19 cellular contexts compared by ENCODE assay signal in genomic region chr5:170275376-170275994, GRCh38. TPM values are rescaled to one million over a fixed set of nuclear protein-coding genes. Genes with fewer than 3 reads are reported as not detected.
DNase-seq lines count a peak whose midpoint lies in the region; ATAC-seq, FAIRE-seq and TF ChIP-seq lines count a peak whose summit lies in the region.
"Had no signal": no experiment of that assay in that cellular context is flagged by ENCODE, and none has a peak within 500 bp of the region (broad histone marks: within the 10 kb centered on the region; RNA-seq: fewer than 3 reads in every experiment).

No MANE protein-coding gene starts in this region.

- no peaks in the 10 kb centered on the region for H3K9me3 Mint-ChIP-seq in activated naive CD8-positive, alpha-beta T cell treated with anti-CD3 and anti-CD28 coated beads, Interleukin-2, amount 50 U/mL, for 24 hours

- ATAC-seq in activated naive CD8-positive, alpha-beta T cell treated with anti-CD3 and anti-CD28 coated beads, Interleukin-2, amount 50 U/mL, for 24 hours: peak; percentile 4
- ATAC-seq: left colon had no signal

- peaks cover 74% of the 10 kb centered on the region for H3K36me3 Mint-ChIP-seq in activated naive CD8-positive, alpha-beta T cell treated with anti-CD3 and anti-CD28 coated beads, Interleukin-2, amount 50 U/mL, for 24 hours (ENCODE audit: low read depth)

- H3K4me1 ChIP-seq in small intestine (ENCODE audit: control insufficient read depth in 2 of 2, insufficient read depth in 1 of 2, low read depth in 1 of 2, low read length in 1 of 2) (no peaks in the 10 kb centered on the region), kidney (ENCODE audit: control insufficient read depth in 1 of 2, insufficient read depth in 1 of 2, low read depth in 1 of 2, low read length in 2 of 2) (peaks cover 0 to 16% of the 10 kb centered on the region in 2 donors), osteoblast (ENCODE audit: insufficient read depth, low read length) (no peaks in the 10 kb centered on the region)

- FAIRE-seq in small intestine (lab: Jason Lieb, UNC) (no peak), kidney (lab: Jason Lieb, UNC) (no peak)
- FAIRE-seq: A204.1 had no signal

- intact Hi-C loops in kidney (cut with DNase I): no loop called here

- WGBS in small intestine, 3 donors: 65 to 72% (median 66%) methylated on average over 8 of the region's 8 CpGs

- no peaks in the 10 kb centered on the region for H3K79me2 ChIP-seq in osteoblast (ENCODE audit: insufficient read depth, low read length)

- H2AFZ ChIP-seq in osteoblast (ENCODE audit: low read length): no peak overlapping the region

- H3K4me2 ChIP-seq in osteoblast (ENCODE audit: insufficient read depth, low read length): no peak overlapping the region
- H3K4me2 ChIP-seq: KMS-11 had no signal

- DNase-seq in activated CD4-positive, alpha-beta T cell treated with anti-CD3 and anti-CD28 coated beads, Interleukin-2, amount 50 U/mL, for 1 hour: peak; percentile 41
- no peak for DNase-seq in activated CD4-positive, alpha-beta T cell treated with anti-CD3 and anti-CD28 coated beads for 4 hours
- peak; percentile 22 to 58 (median 58) for DNase-seq in T-helper 1 cell
- DNase-seq in activated naive CD8-positive, alpha-beta T cell treated with anti-CD3 and anti-CD28 coated beads, Interleukin-2, amount 50 U/mL, for 24 hours: no peak
- DNase-seq in small intestine: no peak
- DNase-seq in kidney: no peak
- DNase-seq in osteoblast (ENCODE audit: insufficient read length, low spot score, missing footprints): no peak
- DNase-seq in NCI-H2171 treated with DMSO at 0.1 percent for 48 hours (lab: John Stamatoyannopoulos, UW): no peak
- DNase-seq: esophagus squamous epithelium; left colon; NCI-H1694; NCI-H69; stimulated activated CD4-positive, alpha-beta T cell treated with anti-CD3 and anti-CD28 coated beads, Interleukin-2, amount 100 ng/mL, for 24 hours had no signal

- H3K27ac Mint-ChIP-seq in activated naive CD8-positive, alpha-beta T cell treated with anti-CD3 and anti-CD28 coated beads, Interleukin-2, amount 50 U/mL, for 24 hours: peak overlapping the region; percentile 93

- H3K27me3 Mint-ChIP-seq in activated naive CD8-positive, alpha-beta T cell treated with anti-CD3 and anti-CD28 coated beads, Interleukin-2, amount 50 U/mL, for 24 hours: no peaks in the 10 kb centered on the region

- no peak overlapping the region for H3K9ac ChIP-seq in kidney (ENCODE audit: low read length in 2 of 2)
- H3K9ac ChIP-seq: KMS-11 had no signal

- peaks cover 96% of the 10 kb centered on the region for H3K4me1 Mint-ChIP-seq in activated naive CD8-positive, alpha-beta T cell treated with anti-CD3 and anti-CD28 coated beads, Interleukin-2, amount 50 U/mL, for 24 hours

- H3K9me3 ChIP-seq in small intestine (ENCODE audit: control insufficient read depth, low read depth) (no peaks in the 10 kb centered on the region), kidney (ENCODE audit: control insufficient read depth in 1 of 2, low read length in 2 of 2) (no peaks in the 10 kb centered on the region), osteoblast (ENCODE audit: low read depth, low read length) (no peaks in the 10 kb centered on the region)
- H3K9me3 ChIP-seq: ascending aorta, esophagus squamous epithelium had no signal

- H3K4me3 ChIP-seq in small intestine (ENCODE audit: low read depth in 1 of 2, low read length in 2 of 2) (no peak overlapping the region), kidney (ENCODE audit: low read length in 2 of 2) (no peak overlapping the region), osteoblast (ENCODE audit: insufficient read depth, low read length) (no peak overlapping the region)
- H3K4me3 ChIP-seq: ascending aorta, coronary artery, esophagus squamous epithelium had no signal

- H4K20me1 ChIP-seq in osteoblast (ENCODE audit: insufficient read depth, low read length): no peaks in the 10 kb centered on the region

- H3K36me3 ChIP-seq in small intestine (ENCODE audit: control insufficient read depth in 2 of 2, insufficient read depth in 2 of 2, low read length in 2 of 2) (peaks cover 0 to 4% of the 10 kb centered on the region in 2 donors), kidney (ENCODE audit: control insufficient read depth in 1 of 2, insufficient read depth in 2 of 2, low read length in 2 of 2) (no peaks in the 10 kb centered on the region), osteoblast (ENCODE audit: insufficient read depth, low read length) (no peaks in the 10 kb centered on the region)
- H3K36me3 ChIP-seq: ascending aorta, esophagus squamous epithelium had no signal

- peak overlapping the region; percentile 60 for H3K4me3 Mint-ChIP-seq in activated naive CD8-positive, alpha-beta T cell treated with anti-CD3 and anti-CD28 coated beads, Interleukin-2, amount 50 U/mL, for 24 hours

- H3K27ac ChIP-seq in small intestine (ENCODE audit: low read depth in 1 of 2, low read length in 1 of 2) (peak overlapping the region; percentile 30 to 62), kidney (ENCODE audit: low read depth in 2 of 2, low read length in 2 of 2) (no peak overlapping the region), osteoblast (ENCODE audit: low read depth, low read length) (no peak overlapping the region)
- H3K27ac ChIP-seq: ascending aorta, coronary artery, KMS-11 had no signal

- H3K27me3 ChIP-seq in small intestine (ENCODE audit: control insufficient read depth in 2 of 2, insufficient read depth in 2 of 2, low read length in 2 of 2): no peaks in the 10 kb centered on the region
- no peaks in the 10 kb centered on the region for H3K27me3 ChIP-seq in osteoblast (ENCODE audit: insufficient read depth, low read length)
- H3K27me3 ChIP-seq: ascending aorta, esophagus squamous epithelium had no signal

- no peak for TF ChIP-seq CTCF in kidney (IDR thresholded peaks at IDR 0.05; ENCODE audit: borderline replicate concordance, extremely low read depth, insufficient read depth)
- no peak for TF ChIP-seq CTCF in osteoblast (IDR thresholded peaks at IDR 0.05; ENCODE audit: extremely low read depth, low read depth, low read length)

RNA-seq across cellular contexts. Expression of gene LCP2, which starts 22.1 kb away (rescaled TPM):
- polyA plus RNA-seq in small intestine: 1 to 10 TPM; 2.9 to 9.2 (median 6.4) TPM
- total RNA-seq in kidney: 48.8 TPM
- 4.6 TPM for polyA plus RNA-seq in kidney (ENCODE audit: insufficient read depth, low read depth, low replicate concordance)
- total RNA-seq in osteoblast: not detected in 2 replicates
- total RNA-seq: renal cortical epithelial cell had no signal

RNA-seq across cellular contexts. Expression of gene C5orf58, which starts 42.7 kb away (rescaled TPM):
- polyA plus RNA-seq in small intestine (not detected), kidney (ENCODE audit: insufficient read depth, low read depth, low replicate concordance) (not detected)
- total RNA-seq in kidney (not detected), osteoblast (not detected in 2 replicates)
- total RNA-seq: ascending aorta; esophagus squamous epithelium; left colon; renal cortical epithelial cell; T-helper 2 cell treated with Interferon-gamma antibody and Interleukin-4, amounts not matched to agents 100 ng/mL and 5 ng/mL, for 36 hours had no signal

Comparison
In these comparisons a context has a peak if more than half of its experiments do, and no peak if none do; other contexts are left out.
1. DNase-seq: peak in activated CD4-positive, alpha-beta T cell treated with anti-CD3 and anti-CD28 coated beads, Interleukin-2, amount 50 U/mL, for 1 hour (single experiment) and T-helper 1 cell (5 of 5); none in activated CD4-positive, alpha-beta T cell treated with anti-CD3 and anti-CD28 coated beads for 4 hours (0 of 2), activated naive CD8-positive, alpha-beta T cell treated with anti-CD3 and anti-CD28 coated beads, Interleukin-2, amount 50 U/mL, for 24 hours (single experiment), small intestine (single experiment), kidney (single experiment), osteoblast (single experiment) and NCI-H2171 treated with DMSO at 0.1 percent for 48 hours (single experiment).
2. H3K27ac ChIP-seq: peak in small intestine (2 of 2); none in kidney (0 of 2) and osteoblast (single experiment).
3. RNA of gene LCP2, which starts 22.1 kb away (total RNA-seq): 48.8 TPM in kidney (single experiment); not detected in osteoblast; every median in the first group is over 10 times any median in the second.